ENCODE assay signal across 9 cellular contexts in the genomic region with DNA sequence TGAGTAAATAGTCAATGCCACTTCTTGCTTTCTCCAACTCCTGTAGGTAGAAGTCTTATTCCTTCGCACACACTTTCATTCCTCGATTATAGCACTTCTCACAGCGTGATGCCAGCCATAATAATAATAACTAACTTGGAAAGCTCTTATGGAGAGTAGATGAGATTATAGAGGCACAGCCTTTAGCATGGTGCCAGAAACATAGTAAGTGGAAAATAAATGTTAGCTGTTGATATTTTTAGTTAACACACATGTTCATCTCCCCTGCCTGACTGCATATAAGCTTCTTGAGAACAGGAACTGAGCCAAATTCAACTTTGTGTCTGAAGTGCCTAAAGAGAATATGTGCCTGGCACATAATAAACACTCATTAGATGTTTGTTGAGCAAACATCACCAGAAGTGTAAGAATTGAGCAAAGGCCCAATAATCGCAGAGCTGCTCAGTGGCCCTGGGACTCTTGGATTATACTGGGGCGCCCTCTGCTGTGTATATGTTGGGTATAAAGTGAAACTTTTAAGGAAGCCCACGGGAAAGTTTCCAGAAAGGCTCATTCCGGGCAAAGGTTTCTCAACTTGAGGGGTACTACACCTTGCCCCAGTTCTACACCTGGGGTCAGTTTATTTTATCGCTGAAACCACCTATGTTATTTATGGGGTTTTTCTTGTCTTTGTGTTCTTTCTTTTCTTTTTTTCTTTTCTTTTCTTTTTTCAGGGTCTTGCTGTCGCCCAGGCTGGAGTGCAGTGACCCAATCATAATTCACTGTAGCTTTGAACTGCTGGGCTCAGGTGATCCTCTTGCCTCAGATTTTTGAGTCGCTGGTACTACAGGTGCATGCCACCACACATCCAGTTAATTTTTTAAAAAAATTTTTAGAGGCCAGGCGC. TPM values are rescaled to one million over a fixed set of nuclear protein-coding genes. Genes with fewer than 3 reads are reported as not detected.
DNase-seq lines count a peak whose midpoint lies in the region; ATAC-seq, FAIRE-seq and TF ChIP-seq lines count a peak whose summit lies in the region.
"Had no signal": no experiment of that assay in that cellular context is flagged by ENCODE, and none has a peak within 500 bp of the region (broad histone marks: within the 10 kb centered on the region; RNA-seq: fewer than 3 reads in every experiment).

No MANE protein-coding gene starts in this region.

- no peak overlapping the region for H3K4me3 ChIP-seq in LNCaP clone FGC (ENCODE audit: low read depth, low read length)
- no peak overlapping the region for H3K4me3 ChIP-seq in vagina

- H3K4me3 Mint-ChIP-seq in CD4-positive, alpha-beta T cell: no peak overlapping the region
- H3K4me3 Mint-ChIP-seq: IgD-negative memory B cell had no signal

- TF ChIP-seq CTCF in CD4-positive, alpha-beta T cell (IDR thresholded peaks at IDR 0.05): peak; percentile 29
- TF ChIP-seq CTCF in LNCaP clone FGC (IDR thresholded peaks at IDR 0.05; ENCODE audit: control insufficient read depth, extremely low read depth, insufficient read depth): peak; percentile 74
- peak in 2 of 3 experiments; percentile 37 to 40 for TF ChIP-seq CTCF in vagina (IDR thresholded peaks at IDR 0.05)

- no peaks in the 10 kb centered on the region for H3K36me3 Mint-ChIP-seq in CD4-positive, alpha-beta T cell (ENCODE audit: low read depth)
- H3K36me3 Mint-ChIP-seq: IgD-negative memory B cell had no signal

- CTCF ChIA-PET in CD4-positive, alpha-beta T cell (lab: Charles Lee): interaction anchor here (0.7 to 2.0 kb wide), 6 partner anchors 8 to 141 kb away, joined by 3 to 9 read pairs (median 4); no protein-coding TSS in a partner anchor

- POLR2A ChIA-PET in CD4-positive, alpha-beta T cell (lab: Charles Lee): interaction anchor here (0.5 to 1.0 kb wide), 2 partner anchors 8 to 87 kb away, joined by 5 to 6 read pairs; no protein-coding TSS in a partner anchor

- FAIRE-seq in frontal cortex (lab: Jason Lieb, UNC): no peak

- H3K36me3 ChIP-seq in vagina: no peaks in the 10 kb centered on the region

- intact Hi-C loops in CD4-positive, alpha-beta T cell (cut with DNase I, micrococcal nuclease): loop anchor here (1.0 to 10.0 kb wide), 6 partner anchors 112 to 205 kb away; no protein-coding TSS in a partner anchor
- intact Hi-C loops in vagina (cut with DNase I): loop anchor here (10.0 kb wide), 1 partner anchor 95 kb away; a partner anchor contains a TSS

- no peaks in the 10 kb centered on the region for H3K9me3 Mint-ChIP-seq in CD4-positive, alpha-beta T cell
- H3K9me3 Mint-ChIP-seq: IgD-negative memory B cell had no signal

- no peaks in the 10 kb centered on the region for H3K9me3 ChIP-seq in CD4-positive, alpha-beta T cell (ENCODE audit: control insufficient read depth, low read length)
- H3K9me3 ChIP-seq in vagina: no peaks in the 10 kb centered on the region

- no peaks in the 10 kb centered on the region for H3K4me1 Mint-ChIP-seq in CD4-positive, alpha-beta T cell (ENCODE audit: low read depth)

- no peak overlapping the region for H3K27ac Mint-ChIP-seq in CD4-positive, alpha-beta T cell

- peak; percentile 44 for ATAC-seq in CD4-positive, alpha-beta T cell (ENCODE audit: poor library complexity)
- peak; percentile 81 for ATAC-seq in GM21367 (IDR thresholded peaks at IDR 0.05; ENCODE audit: unreplicated experiment)

- H3K27me3 ChIP-seq in CD4-positive, alpha-beta T cell (ENCODE audit: control insufficient read depth, insufficient read depth, low read length): peaks cover 15% of the 10 kb centered on the region
- no peaks in the 10 kb centered on the region for H3K27me3 ChIP-seq in vagina

- no peak for TF ChIP-seq POLR2A in vagina (IDR thresholded peaks at IDR 0.05)

- peaks cover 29% of the 10 kb centered on the region for H3K27me3 Mint-ChIP-seq in CD4-positive, alpha-beta T cell

- H3K27ac ChIP-seq in CD4-positive, alpha-beta T cell (ENCODE audit: low read depth, low read length): no peak overlapping the region
- H3K27ac ChIP-seq in vagina: no peak overlapping the region

- peaks cover 7% of the 10 kb centered on the region for H3K4me1 ChIP-seq in vagina

- peak; percentile 13 to 48 (median 36) for DNase-seq in CD4-positive, alpha-beta T cell
- DNase-seq in LNCaP clone FGC (ENCODE audit: low read depth): peak; percentile 82
- peak; percentile 22 to 46 for DNase-seq in SHP77 (lab: John Stamatoyannopoulos, UW)
- peak; percentile 6 for DNase-seq in activated T-helper 9 cell treated with anti-CD3 and anti-CD28 coated beads, Interleukin-2, amount 50 U/mL, for 16 hours (ENCODE audit: low read depth)
- DNase-seq in frontal cortex (ENCODE audit: low spot score in 2 of 2): peak; percentile 17 to 46
- peak; percentile 77 for DNase-seq in pons (ENCODE audit: low spot score)
- DNase-seq in vagina (ENCODE audit: extremely low spot score in 2 of 2): no peak

RNA-seq across cellular contexts. Expression of a gene that starts 22.3 kb away (rescaled TPM):
- total RNA-seq in CD4-positive, alpha-beta T cell: not detected
- 35.5 TPM for total RNA-seq in frontal cortex
- not detected for total RNA-seq in vagina

Comparison
In these comparisons a context has a peak if more than half of its experiments do, and no peak if none do; other contexts are left out.
1. DNase-seq: peak in CD4-positive, alpha-beta T cell (10 of 10), LNCaP clone FGC (single experiment), SHP77 (2 of 2), activated T-helper 9 cell treated with anti-CD3 and anti-CD28 coated beads, Interleukin-2, amount 50 U/mL, for 16 hours (single experiment), frontal cortex (2 of 2) and pons (single experiment); none in vagina (0 of 2).
2. RNA of a gene that starts 22.3 kb away (total RNA-seq): 35.5 TPM in frontal cortex (single experiment); not detected in CD4-positive, alpha-beta T cell and not detected in vagina (single experiment); every median in the first group is over 10 times any median in the second.
3. Peak in every context shown above with its lines, with median percentiles within 50 percentile points of each other: CTCF ChIP-seq.